9 cellular contexts compared by ENCODE assay signal in the genomic region with DNA sequence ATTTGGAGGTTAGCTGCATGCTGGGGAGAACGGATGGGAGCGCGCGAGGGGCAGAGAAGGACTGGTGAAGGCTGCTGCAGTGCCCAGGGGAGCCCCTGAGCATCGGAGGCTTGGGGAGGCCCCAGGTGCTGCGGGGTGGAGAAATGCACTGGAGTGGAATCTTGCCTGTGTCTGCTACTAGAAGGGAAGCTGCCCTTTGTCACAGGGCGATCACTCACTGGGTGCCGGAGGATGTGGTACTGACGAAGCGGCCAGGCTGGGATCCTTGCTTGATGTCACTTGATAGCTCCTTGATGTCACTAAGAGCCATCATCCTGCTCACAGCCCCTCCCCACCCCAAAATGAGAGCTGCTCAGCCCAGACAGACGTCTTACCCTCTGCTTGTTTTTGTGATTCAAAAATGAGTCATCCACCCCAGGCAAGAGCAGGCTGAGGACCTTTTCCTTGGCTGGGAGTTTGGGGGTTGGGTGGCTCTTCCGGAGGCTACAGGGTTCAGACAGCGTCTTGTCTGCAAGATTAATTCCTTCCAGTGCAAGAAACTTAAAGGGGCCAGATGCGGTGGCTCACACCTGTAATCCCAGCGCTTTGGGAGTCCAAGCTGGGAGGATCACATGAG.
DNase-seq lines count a peak whose midpoint lies in the region; TF ChIP-seq lines count a peak whose summit lies in the region.
"Had no signal": no experiment of that assay in that cellular context is flagged by ENCODE, and none has a peak within 500 bp of the region (broad histone marks: within the 10 kb centered on the region; RNA-seq: fewer than 3 reads in every experiment).

No MANE protein-coding gene starts in this region.

- no peak overlapping the region for H3K4me3 ChIP-seq in epithelial cell of esophagus (ENCODE audit: low read length)
- H3K4me3 ChIP-seq: skin epidermis had no signal

- TF ChIP-seq CTCF in epithelial cell of esophagus (IDR thresholded peaks at IDR 0.05; ENCODE audit: insufficient read depth, low read depth, low read length, missing control alignments), result no peak

- peak; percentile 28 for DNase-seq in activated CD4-positive, alpha-beta T cell treated with anti-CD3 and anti-CD28 coated beads for 1 hour
- no peak for DNase-seq in activated CD4-positive, alpha-beta T cell treated with anti-CD3 and anti-CD28 coated beads, Interleukin-2, amount 50 U/mL, for 48 hours
- DNase-seq in RPMI7951 (ENCODE audit: low read depth) (peak; percentile 100), epithelial cell of esophagus (ENCODE audit: low read depth) (peak; percentile 91), C1 segment of cervical spinal cord (lab: John Stamatoyannopoulos, UW) (no peak), CD1c-positive myeloid dendritic cell (ENCODE audit: extremely low spot score) (no peak), NCI-H187 (lab: John Stamatoyannopoulos, UW) (no peak)
- DNase-seq in stimulated activated CD4-positive, alpha-beta T cell treated with anti-CD3 and anti-CD28 coated beads, Interleukin-2, amount 100 ng/mL, for 4 hours (ENCODE audit: low read depth), result peak; percentile 13

Comparison
In these comparisons a context has a peak if more than half of its experiments do, and no peak if none do; other contexts are left out.
1. DNase-seq: peak in activated CD4-positive, alpha-beta T cell treated with anti-CD3 and anti-CD28 coated beads for 1 hour (single experiment), RPMI7951 (single experiment), epithelial cell of esophagus (single experiment) and stimulated activated CD4-positive, alpha-beta T cell treated with anti-CD3 and anti-CD28 coated beads, Interleukin-2, amount 100 ng/mL, for 4 hours (single experiment); none in activated CD4-positive, alpha-beta T cell treated with anti-CD3 and anti-CD28 coated beads, Interleukin-2, amount 50 U/mL, for 48 hours (0 of 2), C1 segment of cervical spinal cord (0 of 14), CD1c-positive myeloid dendritic cell (single experiment) and NCI-H187 (0 of 2).